Comparison of ENCODE assay signal across 32 cellular contexts in the genomic region with DNA sequence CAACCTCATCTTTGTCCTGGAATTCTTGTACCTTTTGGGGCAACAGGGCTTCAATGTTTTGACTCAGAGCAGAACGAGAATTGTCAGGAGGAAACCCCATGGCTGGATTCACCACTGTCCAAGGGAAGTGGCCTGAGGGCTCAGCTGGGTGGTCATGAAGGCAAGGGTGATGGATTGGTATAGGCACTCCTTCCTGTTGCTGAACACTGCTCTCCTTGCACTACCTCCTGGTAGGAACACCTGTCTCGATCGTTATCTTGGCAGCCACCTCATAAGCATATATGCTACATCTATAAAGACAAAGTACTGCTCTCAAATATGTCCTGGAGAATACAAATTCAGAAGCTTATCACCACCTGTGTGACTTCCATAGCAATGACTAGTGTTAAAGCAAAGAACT.
"Had no signal": no experiment of that assay in that cellular context is flagged by ENCODE, and none has a peak within 500 bp of the region (broad histone marks: within the 10 kb centered on the region; RNA-seq: fewer than 3 reads in every experiment).

No MANE protein-coding gene starts in this region.

- FAIRE-seq: astrocyte, bronchial epithelial cell had no signal

- H3K4me1 ChIP-seq: adrenal gland, ascending aorta, body of pancreas, breast epithelium had no signal

- H3K36me3 ChIP-seq: adrenal gland, ascending aorta, brain microvascular endothelial cell, breast epithelium, cardiac muscle cell had no signal

- DNase-seq: activated effector memory CD4-positive, alpha-beta T cell treated with anti-CD3 and anti-CD28 coated beads, Interleukin-2, amount 50 U/mL, for 16 hours; activated effector memory CD4-positive, alpha-beta T cell treated with Interleukin-2 at 50 U/mL for 16 hours; activated gamma-delta T cell; activated gamma-delta T cell treated with Interleukin-2 at 50 U/mL for 16 hours; activated naive CD4-positive, alpha-beta T cell; activated naive CD4-positive, alpha-beta T cell treated with anti-CD3 and anti-CD28 coated beads for 36 hours; activated naive CD4-positive, alpha-beta T cell treated with anti-CD3 and anti-CD28 coated beads, Interleukin-2, amount 10 ng/mL, durations not matched to agents 7 days and 5 days; activated naive CD4-positive, alpha-beta T cell treated with anti-CD3 and anti-CD28 coated beads, Interleukin-2, amount 50 U/mL, for 16 hours; activated naive CD4-positive, alpha-beta T cell treated with Interleukin-2 at 50 U/mL for 16 hours; activated naive CD8-positive, alpha-beta T cell treated with anti-CD3 and anti-CD28 coated beads for 36 hours; activated naive CD8-positive, alpha-beta T cell treated with anti-CD3 and anti-CD28 coated beads, Interleukin-2, amount 10 ng/mL, durations not matched to agents 7 days and 5 days; activated naive CD8-positive, alpha-beta T cell treated with anti-CD3 and anti-CD28 coated beads, Interleukin-2, amount 50 U/mL, for 24 hours; activated T-cell treated with anti-CD3 and anti-CD28 coated beads, Interleukin-2, amount 50 U/mL, for 1 hour; activated T-cell treated with anti-CD3 and anti-CD28 coated beads, Interleukin-2, amount 50 U/mL, for 24 hours; activated T-cell treated with anti-CD3 and anti-CD28 coated beads, Interleukin-2, amount 50 U/mL, for 4 hours; activated T-cell treated with anti-CD3 and anti-CD28 coated beads, Interleukin-2, amount 50 U/mL, for 48 hours; activated T-cell treated with anti-CD3 and anti-CD28 coated beads, Interleukin-2, amount 50 U/mL, for 72 hours; adrenal gland; amniotic stem cell; amygdala; anterior cingulate cortex; aorta; body of pancreas; brain microvascular endothelial cell; caudate nucleus; central memory CD4-positive, alpha-beta T cell; cerebellar nuclear complex had no signal

- H3K4me3 ChIP-seq: adrenal gland, ascending aorta, body of pancreas, breast epithelium, cardiac muscle cell had no signal

- H3K27me3 ChIP-seq: adrenal gland, ascending aorta, body of pancreas, brain microvascular endothelial cell, breast epithelium had no signal

- H3K9me3 ChIP-seq: adrenal gland, ascending aorta, body of pancreas, breast epithelium had no signal

- H3K27ac ChIP-seq: adrenal gland, ascending aorta, body of pancreas, brain microvascular endothelial cell, breast epithelium, cardiac muscle cell had no signal
